20 cellular contexts compared by ENCODE assay signal in genomic region chr4:108393870-108394269, GRCh38.
"Had no signal": no experiment of that assay in that cellular context is flagged by ENCODE, and none has a peak within 500 bp of the region (broad histone marks: within the 10 kb centered on the region; RNA-seq: fewer than 3 reads in every experiment).

No MANE protein-coding gene starts in this region.

- H3K4me1 ChIP-seq: left ventricle myocardium inferior, sigmoid colon, transverse colon, vagina had no signal

- DNase-seq: activated CD4-positive, alpha-beta T cell treated with anti-CD3 and anti-CD28 coated beads, Interleukin-2, amount 50 U/mL, for 48 hours; activated CD8-positive, alpha-beta memory T cell treated with anti-CD3 and anti-CD28 coated beads, Interleukin-2, amount 50 U/mL, for 48 hours; activated naive CD4-positive, alpha-beta T cell treated with Interleukin-2 at 50 U/mL for 16 hours; activated naive CD8-positive, alpha-beta T cell treated with anti-CD3 and anti-CD28 coated beads for 36 hours; activated T-cell treated with anti-CD3 and anti-CD28 coated beads, Interleukin-2, amount 50 U/mL, for 4 hours; central memory CD4-positive, alpha-beta T cell; dermis blood vessel endothelial cell; effector CD8-positive, alpha-beta T cell; foreskin melanocyte; immature natural killer cell; left ventricle myocardium inferior; natural killer cell; posterior cingulate gyrus; sigmoid colon; stimulated activated CD4-positive, alpha-beta T cell treated with anti-CD3 and anti-CD28 coated beads, Interleukin-15, amount 100 ng/mL, for 24 hours; transverse colon had no signal

- H3K36me3 ChIP-seq: left ventricle myocardium inferior, sigmoid colon, transverse colon, vagina had no signal

- H3K4me2 ChIP-seq: smooth muscle cell had no signal

- ATAC-seq: activated T-cell treated with anti-CD3 and anti-CD28 coated beads, Interleukin-2, amount 50 U/mL, for 4 hours; natural killer cell; stimulated activated memory B cell treated with anti-CD40 and anti-IgM and Interleukin-4, amounts not matched to agents 10 μg/mL and 1 μg/mL and 100 μg/mL, for 72 hours had no signal

- H3K4me3 ChIP-seq: left ventricle myocardium inferior, sigmoid colon, smooth muscle cell, transverse colon, vagina had no signal

- H3K27me3 ChIP-seq: sigmoid colon, transverse colon, vagina had no signal

- H3K27ac ChIP-seq: left ventricle myocardium inferior, sigmoid colon, transverse colon, vagina had no signal

- H3K9me3 ChIP-seq: left ventricle myocardium inferior, sigmoid colon, transverse colon, vagina had no signal

- FAIRE-seq: astrocyte had no signal
